In genomic region chr16:21306712-21307111, GRCh38 we compare ENCODE assay signal across 12 cellular contexts. TPM values are rescaled to one million over a fixed set of nuclear protein-coding genes. Genes with fewer than 3 reads are reported as not detected.
"Had no signal": no experiment of that assay in that cellular context is flagged by ENCODE, and none has a peak within 500 bp of the region (broad histone marks: within the 10 kb centered on the region; RNA-seq: fewer than 3 reads in every experiment).

No MANE protein-coding gene starts in this region.

RNA-seq across cellular contexts. Expression of gene CRYM, which starts 28.6 kb away (rescaled TPM):
- total RNA-seq: activated naive CD4-positive, alpha-beta T cell treated with anti-CD3 and anti-CD28 coated beads for 36 hours; activated naive CD4-positive, alpha-beta T cell treated with anti-CD3 and anti-CD28 coated beads, Interleukin-2, amount 50 U/mL, for 72 hours; activated naive CD8-positive, alpha-beta T cell treated with anti-CD3 and anti-CD28 coated beads for 36 hours; activated naive CD8-positive, alpha-beta T cell treated with anti-CD3 and anti-CD28 coated beads, Interleukin-2, amount 10 ng/mL, durations not matched to agents 7 days and 5 days; activated T-cell treated with anti-CD3 and anti-CD28 coated beads, Interleukin-2, amount 50 U/mL, for 4 hours; activated T-cell treated with anti-CD3 and anti-CD28 coated beads, Interleukin-2, amount 50 U/mL, for 72 hours; activated T-helper 1 cell treated with anti-CD3 and anti-CD28 coated beads, Interleukin-12 subunit alpha, Interleukin-12 subunit beta, Interleukin-2, Interleukin-4 antibody, amounts not matched to agents 30 ng/mL and 10 ng/mL and 1 ng/mL, durations not matched to agents 14 hours and 24 hours and 36 hours; activated T-helper 17 cell treated with anti-CD3 and anti-CD28 coated beads, Interleukin-2, amount 50 U/mL, for 72 hours; activated T-helper 2 cell treated with anti-CD3 and anti-CD28 coated beads, Interferon-gamma antibody, Interleukin-2, Interleukin-4, amounts not matched to agents 10 μg/mL and 5 μg/mL and 100 μg/mL, durations not matched to agents 14 hours and 24 hours and 36 hours; ascending aorta; cardiac muscle cell; chondrocyte had no signal
- polyA plus RNA-seq: cardiac muscle cell had no signal
